ENCODE assay signal across 21 cellular contexts in genomic region chr17:51230306-51230705, GRCh38. TPM values are rescaled to one million over a fixed set of nuclear protein-coding genes. Genes with fewer than 3 reads are reported as not detected.
DNase-seq lines count a peak whose midpoint lies in the region; ATAC-seq and TF ChIP-seq lines count a peak whose summit lies in the region.
"Had no signal": no experiment of that assay in that cellular context is flagged by ENCODE, and none has a peak within 500 bp of the region (broad histone marks: within the 10 kb centered on the region; RNA-seq: fewer than 3 reads in every experiment).

No MANE protein-coding gene starts in this region.

- no peak for TF ChIP-seq EP300 in tibial nerve (IDR thresholded peaks at IDR 0.05)

- H3K4me1 ChIP-seq in tibial nerve, result no peaks in the 10 kb centered on the region

- no peak overlapping the region for H3K27ac ChIP-seq in tibial nerve
- H3K27ac ChIP-seq: coronary artery, heart left ventricle, HL-60, KMS-11, right atrium auricular region had no signal

- ATAC-seq in GM21367 (IDR thresholded peaks at IDR 0.05; ENCODE audit: unreplicated experiment) (peak; percentile 53), T-cell (replicated peaks in 1 of 4) (no peak), memory B cell (ENCODE audit: low read depth) (peak; percentile 70), HG03354 (IDR thresholded peaks at IDR 0.05; ENCODE audit: poor library complexity, severe bottlenecking, unreplicated experiment) (no peak)
- ATAC-seq: activated T-helper 17 cell treated with anti-CD3 and anti-CD28 coated beads, Interleukin-2, amount 50 U/mL, for 72 hours; heart left ventricle had no signal

- POLR2A ChIA-PET in T-cell (lab: Charles Lee), result no interaction called here

- DNase-seq in GM04504 (ENCODE audit: low read depth), result peak; percentile 12
- DNase-seq in T-cell, result no peak
- DNase-seq in memory B cell (ENCODE audit: low spot score in 2 of 2), result no peak
- DNase-seq in activated CD8-positive, alpha-beta memory T cell treated with anti-CD3 and anti-CD28 coated beads, Interleukin-2, amount 50 U/mL, for 48 hours, result no peak
- no peak for DNase-seq in NCI-H2196 treated with DMSO at 0.1 percent for 48 hours (lab: John Stamatoyannopoulos, UW; ENCODE audit: unreplicated experiment)
- DNase-seq in tibial nerve (ENCODE audit: low spot score in 2 of 2), result no peak
- DNase-seq: activated CD4-positive, alpha-beta memory T cell treated with anti-CD3 and anti-CD28 coated beads, Interleukin-2, amount 10 ng/mL, durations not matched to agents 7 days and 5 days; AML-193; anterior cingulate cortex; DMS 273 treated with DMSO at 0.1 percent for 48 hours; heart left ventricle; mesendoderm; NCI-H510A had no signal

- H3K9me3 ChIP-seq in tibial nerve, result no peaks in the 10 kb centered on the region
- H3K9me3 ChIP-seq: right atrium auricular region had no signal

- H3K27ac Mint-ChIP-seq in T-cell (peak overlapping the region; percentile 9 to 54), memory B cell (peak overlapping the region; percentile 72)
- H3K27ac Mint-ChIP-seq: activated CD4-positive, alpha-beta memory T cell treated with anti-CD3 and anti-CD28 coated beads, Interleukin-2, amount 10 ng/mL, durations not matched to agents 7 days and 5 days; activated T-helper 17 cell treated with anti-CD3 and anti-CD28 coated beads, Interleukin-2, amount 50 U/mL, for 72 hours had no signal

- H3K36me3 Mint-ChIP-seq in T-cell (peaks cover 9% of the 10 kb centered on the region), memory B cell (peaks cover 2% of the 10 kb centered on the region)

- no peaks in the 10 kb centered on the region for H3K9me3 Mint-ChIP-seq in T-cell
- H3K9me3 Mint-ChIP-seq in memory B cell, result no peaks in the 10 kb centered on the region
- H3K9me3 Mint-ChIP-seq: activated CD4-positive, alpha-beta memory T cell treated with anti-CD3 and anti-CD28 coated beads, Interleukin-2, amount 10 ng/mL, durations not matched to agents 7 days and 5 days; activated T-helper 17 cell treated with anti-CD3 and anti-CD28 coated beads, Interleukin-2, amount 50 U/mL, for 72 hours; neural crest cell had no signal

- no peak for TF ChIP-seq POLR2A in tibial nerve (IDR thresholded peaks at IDR 0.05)

- TF ChIP-seq CTCF in tibial nerve (IDR thresholded peaks at IDR 0.05), result no peak

- 83 to 87% methylated on average over 4 of the region's 4 CpGs for WGBS in tibial nerve, 2 donors

- CTCF ChIA-PET in T-cell (lab: Charles Lee), result no interaction called here

- no peaks in the 10 kb centered on the region for H3K27me3 ChIP-seq in tibial nerve
- H3K27me3 ChIP-seq: heart left ventricle, right atrium auricular region had no signal

- no peak overlapping the region for H3K4me3 Mint-ChIP-seq in T-cell
- H3K4me3 Mint-ChIP-seq in memory B cell, result no peak overlapping the region
- H3K4me3 Mint-ChIP-seq: activated CD4-positive, alpha-beta memory T cell treated with anti-CD3 and anti-CD28 coated beads, Interleukin-2, amount 10 ng/mL, durations not matched to agents 7 days and 5 days; activated T-helper 17 cell treated with anti-CD3 and anti-CD28 coated beads, Interleukin-2, amount 50 U/mL, for 72 hours; neural crest cell had no signal

- H3K27me3 Mint-ChIP-seq in T-cell (no peaks in the 10 kb centered on the region), memory B cell (no peaks in the 10 kb centered on the region)
- H3K27me3 Mint-ChIP-seq: activated CD4-positive, alpha-beta memory T cell treated with anti-CD3 and anti-CD28 coated beads, Interleukin-2, amount 10 ng/mL, durations not matched to agents 7 days and 5 days; activated T-helper 17 cell treated with anti-CD3 and anti-CD28 coated beads, Interleukin-2, amount 50 U/mL, for 72 hours had no signal

- peaks cover 34 to 42% (median 37%) of the 10 kb centered on the region in 3 donors for H3K4me1 Mint-ChIP-seq in T-cell
- H3K4me1 Mint-ChIP-seq in memory B cell, result peaks cover 23% of the 10 kb centered on the region
- H3K4me1 Mint-ChIP-seq: neural crest cell had no signal

- H3K4me3 ChIP-seq in tibial nerve, result no peak overlapping the region
- H3K4me3 ChIP-seq: coronary artery, heart left ventricle, right atrium auricular region had no signal

- no peaks in the 10 kb centered on the region for H3K36me3 ChIP-seq in tibial nerve
- H3K36me3 ChIP-seq: heart left ventricle, right atrium auricular region had no signal

RNA-seq across cellular contexts. Expression of gene MBTD1, which starts 29.5 kb away (rescaled TPM):
- total RNA-seq in T-cell (10 to 100 TPM; 23.2 to 27.3 (median 24.7) TPM), tibial nerve (10 to 100 TPM; 10.8 to 18.8 (median 16.3) TPM)

RNA-seq across cellular contexts. Expression of gene UTP18, which starts 30.0 kb away (rescaled TPM):
- total RNA-seq in T-cell (10 to 100 TPM; 36.4 to 47.7 (median 39.7) TPM), tibial nerve (10 to 100 TPM; 28.8 to 55.3 (median 39.7) TPM)

Comparison
In these comparisons a context has a peak if more than half of its experiments do, and no peak if none do; other contexts are left out.
1. ATAC-seq: peak in GM21367 (single experiment) and memory B cell (single experiment); none in T-cell (0 of 4) and HG03354 (single experiment).